26 cellular contexts compared by ENCODE assay signal in the genomic region with DNA sequence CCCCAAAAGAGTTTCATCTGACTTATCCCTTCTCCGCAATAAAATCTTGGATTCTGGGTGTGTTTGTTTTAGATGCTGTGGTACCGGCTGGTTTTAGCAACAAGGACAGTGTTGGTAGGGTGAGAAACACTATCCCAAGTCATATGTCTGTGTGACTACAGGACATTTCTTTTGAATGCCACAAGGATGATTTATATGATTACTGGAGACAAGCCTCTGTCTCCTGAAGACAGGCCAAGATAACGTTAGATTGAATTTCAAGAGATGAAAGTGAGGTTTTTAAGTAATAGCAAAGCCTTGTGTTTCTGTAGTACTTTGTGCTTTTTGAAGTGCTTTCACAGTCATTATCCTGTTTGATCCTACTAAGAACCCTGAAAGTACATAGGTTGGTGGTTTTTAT.
"Had no signal": no experiment of that assay in that cellular context is flagged by ENCODE, and none has a peak within 500 bp of the region (broad histone marks: within the 10 kb centered on the region; RNA-seq: fewer than 3 reads in every experiment).

No MANE protein-coding gene starts in this region.

- H3K9me3 ChIP-seq: mucosa of descending colon, right atrium auricular region, tibial nerve had no signal

- H3K27ac ChIP-seq: parathyroid adenoma, right atrium auricular region, tibial nerve had no signal

- H3K36me3 ChIP-seq: right atrium auricular region, tibial nerve had no signal

- H3K4me3 Mint-ChIP-seq: activated B cell treated with CpG ODN at 0.5 μM for 24 hours; activated CD8-positive, alpha-beta T cell treated with anti-CD3 and anti-CD28 coated beads for 36 hours; activated T-cell treated with anti-CD3 and anti-CD28 coated beads, Interleukin-2, amount 50 U/mL, for 4 hours; activated T-helper 17 cell treated with anti-CD3 and anti-CD28 coated beads, Interleukin-2, amount 50 U/mL, for 72 hours; memory B cell; naive B cell; neural crest cell; T-helper 2 cell treated with Interferon-gamma antibody and Interleukin-4, amounts not matched to agents 5 μg/mL and 100 μg/mL, for 36 hours had no signal

- H3K27ac Mint-ChIP-seq: activated B cell treated with CpG ODN at 0.5 μM for 24 hours; activated CD8-positive, alpha-beta T cell treated with anti-CD3 and anti-CD28 coated beads for 36 hours; activated T-helper 17 cell treated with anti-CD3 and anti-CD28 coated beads, Interleukin-2, amount 50 U/mL, for 72 hours; memory B cell; naive B cell; T-helper 2 cell treated with Interferon-gamma antibody and Interleukin-4, amounts not matched to agents 5 μg/mL and 100 μg/mL, for 36 hours had no signal

- H3K4me1 ChIP-seq: parathyroid adenoma, right atrium auricular region had no signal

- FAIRE-seq: astrocyte, endothelial cell of umbilical vein, kidney had no signal

- ATAC-seq: activated CD8-positive, alpha-beta T cell treated with anti-CD3 and anti-CD28 coated beads for 36 hours; activated T-cell treated with anti-CD3 and anti-CD28 coated beads, Interleukin-2, amount 50 U/mL, for 4 hours; activated T-helper 17 cell treated with anti-CD3 and anti-CD28 coated beads, Interleukin-2, amount 50 U/mL, for 72 hours; left colon; mucosa of descending colon had no signal

- H3K79me2 ChIP-seq: parathyroid adenoma had no signal

- H3K27me3 ChIP-seq: right atrium auricular region, tibial nerve had no signal

- H3K27me3 Mint-ChIP-seq: activated B cell treated with CpG ODN at 0.5 μM for 24 hours had no signal

- H3K9ac ChIP-seq: parathyroid adenoma had no signal

- H3K4me1 Mint-ChIP-seq: activated B cell treated with CpG ODN at 0.5 μM for 24 hours; activated T-helper 17 cell treated with anti-CD3 and anti-CD28 coated beads, Interleukin-2, amount 50 U/mL, for 72 hours; memory B cell; naive B cell had no signal

- H3K4me3 ChIP-seq: mucosa of descending colon, right atrium auricular region, tibial nerve had no signal

- H3K9me3 Mint-ChIP-seq: activated CD8-positive, alpha-beta T cell treated with anti-CD3 and anti-CD28 coated beads for 36 hours; activated T-cell treated with anti-CD3 and anti-CD28 coated beads, Interleukin-2, amount 50 U/mL, for 4 hours; activated T-helper 17 cell treated with anti-CD3 and anti-CD28 coated beads, Interleukin-2, amount 50 U/mL, for 72 hours; memory B cell; neural crest cell; T-helper 2 cell treated with Interferon-gamma antibody and Interleukin-4, amounts not matched to agents 5 μg/mL and 100 μg/mL, for 36 hours had no signal

- H2AFZ ChIP-seq: parathyroid adenoma had no signal

- DNase-seq: activated B cell treated with CpG ODN at 0.5 μM for 24 hours; activated CD4-positive, alpha-beta T cell treated with anti-CD3 and anti-CD28 coated beads, Interleukin-2, amount 50 U/mL, for 1 hour; activated CD8-positive, alpha-beta T cell treated with anti-CD3 and anti-CD28 coated beads for 36 hours; activated gamma-delta T cell treated with Interleukin-2 at 50 U/mL for 16 hours; activated naive CD4-positive, alpha-beta T cell treated with anti-CD3 and anti-CD28 coated beads, Interleukin-2, amount 50 U/mL, for 16 hours; activated T-cell treated with anti-CD3 and anti-CD28 coated beads, Interleukin-2, amount 50 U/mL, for 4 hours; amniotic stem cell; caudate nucleus; head of caudate nucleus; hippocampal formation; kidney; left colon; mucosa of descending colon; naive B cell; nucleus accumbens; stimulated activated CD4-positive, alpha-beta T cell treated with anti-CD3 and anti-CD28 coated beads, Interleukin-2, amount 100 ng/mL, for 48 hours; stimulated activated naive CD4-positive, alpha-beta T cell treated with Interleukin-2 at 50 U/mL for 16 hours had no signal

- H3K36me3 Mint-ChIP-seq: memory B cell, naive B cell had no signal
